In the genomic region with DNA sequence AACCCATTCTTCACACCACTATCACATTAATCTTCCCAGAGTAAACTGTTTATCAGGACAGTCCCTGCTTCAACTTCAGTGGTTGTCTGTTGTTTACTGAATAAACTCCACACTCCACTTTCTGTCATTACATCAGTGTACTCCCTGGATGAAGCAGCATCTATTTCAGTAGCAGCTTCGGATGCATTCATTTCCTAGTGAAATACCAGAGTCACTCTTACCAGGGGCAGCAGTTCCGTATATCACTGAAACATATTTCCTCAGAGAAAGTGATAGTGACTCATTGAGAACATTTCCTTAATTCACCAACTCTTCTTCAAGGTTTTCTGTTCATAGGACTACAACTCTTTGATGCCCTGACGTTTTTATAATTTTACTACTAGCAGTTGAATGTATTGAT, we compare ENCODE assay signal across 17 cellular contexts.
DNase-seq lines count a peak whose midpoint lies in the region; ATAC-seq and TF ChIP-seq lines count a peak whose summit lies in the region.
"Had no signal": no experiment of that assay in that cellular context is flagged by ENCODE, and none has a peak within 500 bp of the region (broad histone marks: within the 10 kb centered on the region; RNA-seq: fewer than 3 reads in every experiment).

No MANE protein-coding gene starts in this region.

- DNase-seq in EL (peak; percentile 15), amniotic epithelial cell (ENCODE audit: low read depth) (peak; percentile 71), iris pigment epithelial cell (ENCODE audit: low read depth) (peak; percentile 73), NCI-H2081 (lab: John Stamatoyannopoulos, UW) (no peak), NCI-H226 (no peak), omental fat pad (ENCODE audit: low spot score) (no peak)
- DNase-seq: activated naive CD4-positive, alpha-beta T cell treated with Interleukin-2 at 50 U/mL for 16 hours; cerebellar nuclear complex; GOT3; lower lobe of right lung; NK-92 treated with Interleukin-12 subunit alpha and Interleukin-12 subunit beta, amount 100 ng/mL, for 24 hours; stimulated activated CD4-positive, alpha-beta T cell treated with anti-CD3 and anti-CD28 coated beads, Interleukin-4, amount 100 ng/mL, for 4 hours; trophoblast cell had no signal

- no peak for TF ChIP-seq CTCF in omental fat pad (IDR thresholded peaks at IDR 0.05)

- ATAC-seq in HG03442 (IDR thresholded peaks at IDR 0.05; ENCODE audit: unreplicated experiment) (peak; percentile 36), HG02938 (IDR thresholded peaks at IDR 0.05; ENCODE audit: unreplicated experiment) (no peak), omental fat pad (ENCODE audit: low FRiP score) (no peak)
- ATAC-seq: sciatic nerve; stimulated activated effector memory CD8-positive, alpha-beta T cell treated with anti-CD3 and anti-CD28 coated beads, Interleukin-12 subunit alpha, Interleukin-12 subunit beta, amount 100 ng/mL, for 72 hours had no signal

Comparison
In these comparisons a context has a peak if more than half of its experiments do, and no peak if none do; other contexts are left out.
1. DNase-seq: peak in EL (single experiment), amniotic epithelial cell (single experiment) and iris pigment epithelial cell (single experiment); none in NCI-H2081 (0 of 2), NCI-H226 (single experiment) and omental fat pad (single experiment).